Comparison of ENCODE assay signal across 1 cellular context in genomic region chr2:161995553-161996016, GRCh38.
A peak's percentile ranks its signal among the peaks of the same experiment; 100 is the strongest.
TF ChIP-seq lines count a peak whose summit lies in the region.

No MANE protein-coding gene starts in this region.

TF ChIP-seq in HepG2, 621 proteins besides CTCF, POLR2A, EP300 and RAD21 (continued from another document and continues in another):
- TF ChIP-seq MBNL3 (CRISPR knock-in tag; conservative IDR thresholded peaks at IDR 0.05) (no peak), ZNF431 (CRISPR knock-in tag; IDR thresholded peaks at IDR 0.05; ENCODE audit: borderline replicate concordance, low read depth) (no peak), SRSF9 (IDR thresholded peaks at IDR 0.05; ENCODE audit: borderline replicate concordance, insufficient read depth, low read depth, low read length, poor library complexity, severe bottlenecking) (no peak), IRX3 (CRISPR knock-in tag; IDR thresholded peaks at IDR 0.05; ENCODE audit: borderline replicate concordance, low read depth) (no peak), FOXP4 (CRISPR knock-in tag; IDR thresholded peaks at IDR 0.05) (no peak), POLR2G (IDR thresholded peaks at IDR 0.05; ENCODE audit: low read depth, low read length) (no peak), THRA (CRISPR knock-in tag; IDR thresholded peaks at IDR 0.05; ENCODE audit: borderline replicate concordance) (peak; percentile 32; the same call in 1 of the 2 replicates), MIER3 (CRISPR knock-in tag; IDR thresholded peaks at IDR 0.05; ENCODE audit: borderline replicate concordance) (peak; percentile 19; the same call in 1 of the 2 replicates), ZSCAN12 (CRISPR knock-in tag; IDR thresholded peaks at IDR 0.05) (no peak), HDAC6 (IDR thresholded peaks at IDR 0.05; ENCODE audit: low read depth, low read length) (no peak), ASH2L (IDR thresholded peaks at IDR 0.05; ENCODE audit: insufficient read length, low read depth, low read length) (peak; percentile 84), NR2F1 (CRISPR knock-in tag; IDR thresholded peaks at IDR 0.05) (no peak), CREB1 (IDR thresholded peaks at IDR 0.05) (no peak), CREB1 (CRISPR knock-in tag; IDR thresholded peaks at IDR 0.05) (no peak), STAT5B (CRISPR knock-in tag; IDR thresholded peaks at IDR 0.05) (no peak), ZNF772 (CRISPR knock-in tag; IDR thresholded peaks at IDR 0.05) (no peak), RBM39 (IDR thresholded peaks at IDR 0.05; ENCODE audit: low read depth, low read length, poor library complexity, severe bottlenecking) (no peak), HDAC1 (CRISPR knock-in tag; IDR thresholded peaks at IDR 0.05) (no peak), ZNF180 (CRISPR knock-in tag; IDR thresholded peaks at IDR 0.05; ENCODE audit: borderline replicate concordance, low read depth) (no peak), ZNF883 (CRISPR knock-in tag; IDR thresholded peaks at IDR 0.05; ENCODE audit: not compliant biosample characterization) (no peak), NR2F2 (IDR thresholded peaks at IDR 0.05; ENCODE audit: borderline replicate concordance, low read depth) (no peak), ZHX2 (IDR thresholded peaks at IDR 0.05; ENCODE audit: low read depth) (no peak), ZHX2 (CRISPR knock-in tag; IDR thresholded peaks at IDR 0.05; ENCODE audit: borderline replicate concordance) (no peak), ZGPAT (CRISPR knock-in tag; IDR thresholded peaks at IDR 0.05) (0 out of 2 replicates have a peak, but pooled peaks have one; percentile 41), MED1 (CRISPR knock-in tag; IDR thresholded peaks at IDR 0.05) (0 out of 2 replicates have a peak, but pooled peaks have one; percentile 19), WIZ (CRISPR knock-in tag; IDR thresholded peaks at IDR 0.05) (no peak), ZNF234 (CRISPR knock-in tag; conservative IDR thresholded peaks at IDR 0.05) (no peak), SAFB2 (CRISPR knock-in tag; IDR thresholded peaks at IDR 0.05; ENCODE audit: borderline replicate concordance, low read depth) (no peak), ZNF513 (CRISPR knock-in tag; conservative IDR thresholded peaks at IDR 0.05) (no peak), ZNF205 (CRISPR knock-in tag; IDR thresholded peaks at IDR 0.05) (no peak), MTA3 (CRISPR knock-in tag; IDR thresholded peaks at IDR 0.05) (no peak), ZSCAN20 (CRISPR knock-in tag; IDR thresholded peaks at IDR 0.05; ENCODE audit: borderline replicate concordance) (no peak)
- TF ChIP-seq, protein P1, sequence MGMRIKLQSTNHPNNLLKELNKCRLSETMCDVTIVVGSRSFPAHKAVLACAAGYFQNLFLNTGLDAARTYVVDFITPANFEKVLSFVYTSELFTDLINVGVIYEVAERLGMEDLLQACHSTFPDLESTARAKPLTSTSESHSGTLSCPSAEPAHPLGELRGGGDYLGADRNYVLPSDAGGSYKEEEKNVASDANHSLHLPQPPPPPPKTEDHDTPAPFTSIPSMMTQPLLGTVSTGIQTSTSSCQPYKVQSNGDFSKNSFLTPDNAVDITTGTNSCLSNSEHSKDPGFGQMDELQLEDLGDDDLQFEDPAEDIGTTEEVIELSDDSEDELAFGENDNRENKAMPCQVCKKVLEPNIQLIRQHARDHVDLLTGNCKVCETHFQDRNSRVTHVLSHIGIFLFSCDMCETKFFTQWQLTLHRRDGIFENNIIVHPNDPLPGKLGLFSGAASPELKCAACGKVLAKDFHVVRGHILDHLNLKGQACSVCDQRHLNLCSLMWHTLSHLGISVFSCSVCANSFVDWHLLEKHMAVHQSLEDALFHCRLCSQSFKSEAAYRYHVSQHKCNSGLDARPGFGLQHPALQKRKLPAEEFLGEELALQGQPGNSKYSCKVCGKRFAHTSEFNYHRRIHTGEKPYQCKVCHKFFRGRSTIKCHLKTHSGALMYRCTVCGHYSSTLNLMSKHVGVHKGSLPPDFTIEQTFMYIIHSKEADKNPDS (CRISPR knock-in tag; IDR thresholded peaks at IDR 0.05), result no peak
- TF ChIP-seq, protein P2, sequence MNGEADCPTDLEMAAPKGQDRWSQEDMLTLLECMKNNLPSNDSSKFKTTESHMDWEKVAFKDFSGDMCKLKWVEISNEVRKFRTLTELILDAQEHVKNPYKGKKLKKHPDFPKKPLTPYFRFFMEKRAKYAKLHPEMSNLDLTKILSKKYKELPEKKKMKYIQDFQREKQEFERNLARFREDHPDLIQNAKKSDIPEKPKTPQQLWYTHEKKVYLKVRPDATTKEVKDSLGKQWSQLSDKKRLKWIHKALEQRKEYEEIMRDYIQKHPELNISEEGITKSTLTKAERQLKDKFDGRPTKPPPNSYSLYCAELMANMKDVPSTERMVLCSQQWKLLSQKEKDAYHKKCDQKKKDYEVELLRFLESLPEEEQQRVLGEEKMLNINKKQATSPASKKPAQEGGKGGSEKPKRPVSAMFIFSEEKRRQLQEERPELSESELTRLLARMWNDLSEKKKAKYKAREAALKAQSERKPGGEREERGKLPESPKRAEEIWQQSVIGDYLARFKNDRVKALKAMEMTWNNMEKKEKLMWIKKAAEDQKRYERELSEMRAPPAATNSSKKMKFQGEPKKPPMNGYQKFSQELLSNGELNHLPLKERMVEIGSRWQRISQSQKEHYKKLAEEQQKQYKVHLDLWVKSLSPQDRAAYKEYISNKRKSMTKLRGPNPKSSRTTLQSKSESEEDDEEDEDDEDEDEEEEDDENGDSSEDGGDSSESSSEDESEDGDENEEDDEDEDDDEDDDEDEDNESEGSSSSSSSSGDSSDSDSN (CRISPR knock-in tag; IDR thresholded peaks at IDR 0.05), result no peak
- TF ChIP-seq, protein P3, sequence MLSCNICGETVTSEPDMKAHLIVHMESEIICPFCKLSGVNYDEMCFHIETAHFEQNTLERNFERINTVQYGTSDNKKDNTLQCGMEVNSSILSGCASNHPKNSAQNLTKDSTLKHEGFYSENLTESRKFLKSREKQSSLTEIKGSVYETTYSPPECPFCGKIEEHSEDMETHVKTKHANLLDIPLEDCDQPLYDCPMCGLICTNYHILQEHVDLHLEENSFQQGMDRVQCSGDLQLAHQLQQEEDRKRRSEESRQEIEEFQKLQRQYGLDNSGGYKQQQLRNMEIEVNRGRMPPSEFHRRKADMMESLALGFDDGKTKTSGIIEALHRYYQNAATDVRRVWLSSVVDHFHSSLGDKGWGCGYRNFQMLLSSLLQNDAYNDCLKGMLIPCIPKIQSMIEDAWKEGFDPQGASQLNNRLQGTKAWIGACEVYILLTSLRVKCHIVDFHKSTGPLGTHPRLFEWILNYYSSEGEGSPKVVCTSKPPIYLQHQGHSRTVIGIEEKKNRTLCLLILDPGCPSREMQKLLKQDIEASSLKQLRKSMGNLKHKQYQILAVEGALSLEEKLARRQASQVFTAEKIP (CRISPR knock-in tag; IDR thresholded peaks at IDR 0.05; ENCODE audit: borderline replicate concordance), result no peak
- TF ChIP-seq, protein P4, sequence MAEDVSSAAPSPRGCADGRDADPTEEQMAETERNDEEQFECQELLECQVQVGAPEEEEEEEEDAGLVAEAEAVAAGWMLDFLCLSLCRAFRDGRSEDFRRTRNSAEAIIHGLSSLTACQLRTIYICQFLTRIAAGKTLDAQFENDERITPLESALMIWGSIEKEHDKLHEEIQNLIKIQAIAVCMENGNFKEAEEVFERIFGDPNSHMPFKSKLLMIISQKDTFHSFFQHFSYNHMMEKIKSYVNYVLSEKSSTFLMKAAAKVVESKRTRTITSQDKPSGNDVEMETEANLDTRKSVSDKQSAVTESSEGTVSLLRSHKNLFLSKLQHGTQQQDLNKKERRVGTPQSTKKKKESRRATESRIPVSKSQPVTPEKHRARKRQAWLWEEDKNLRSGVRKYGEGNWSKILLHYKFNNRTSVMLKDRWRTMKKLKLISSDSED (CRISPR knock-in tag; IDR thresholded peaks at IDR 0.05), result no peak
- TF ChIP-seq, protein P5, sequence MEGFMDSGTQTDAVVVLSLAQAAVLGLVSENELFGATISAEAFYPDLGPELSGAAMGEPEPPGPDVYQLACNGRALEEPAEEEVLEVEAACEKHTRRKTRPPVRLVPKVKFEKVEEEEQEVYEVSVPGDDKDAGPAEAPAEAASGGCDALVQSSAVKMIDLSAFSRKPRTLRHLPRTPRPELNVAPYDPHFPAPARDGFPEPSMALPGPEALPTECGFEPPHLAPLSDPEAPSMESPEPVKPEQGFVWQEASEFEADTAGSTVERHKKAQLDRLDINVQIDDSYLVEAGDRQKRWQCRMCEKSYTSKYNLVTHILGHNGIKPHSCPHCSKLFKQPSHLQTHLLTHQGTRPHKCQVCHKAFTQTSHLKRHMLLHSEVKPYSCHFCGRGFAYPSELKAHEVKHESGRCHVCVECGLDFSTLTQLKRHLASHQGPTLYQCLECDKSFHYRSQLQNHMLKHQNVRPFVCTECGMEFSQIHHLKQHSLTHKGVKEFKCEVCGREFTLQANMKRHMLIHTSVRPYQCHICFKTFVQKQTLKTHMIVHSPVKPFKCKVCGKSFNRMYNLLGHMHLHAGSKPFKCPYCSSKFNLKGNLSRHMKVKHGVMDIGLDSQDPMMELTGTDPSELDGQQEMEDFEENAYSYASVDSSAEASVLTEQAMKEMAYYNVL (CRISPR knock-in tag; IDR thresholded peaks at IDR 0.05; ENCODE audit: borderline replicate concordance), result no peak
